8 cellular contexts compared by ENCODE assay signal in the genomic region with DNA sequence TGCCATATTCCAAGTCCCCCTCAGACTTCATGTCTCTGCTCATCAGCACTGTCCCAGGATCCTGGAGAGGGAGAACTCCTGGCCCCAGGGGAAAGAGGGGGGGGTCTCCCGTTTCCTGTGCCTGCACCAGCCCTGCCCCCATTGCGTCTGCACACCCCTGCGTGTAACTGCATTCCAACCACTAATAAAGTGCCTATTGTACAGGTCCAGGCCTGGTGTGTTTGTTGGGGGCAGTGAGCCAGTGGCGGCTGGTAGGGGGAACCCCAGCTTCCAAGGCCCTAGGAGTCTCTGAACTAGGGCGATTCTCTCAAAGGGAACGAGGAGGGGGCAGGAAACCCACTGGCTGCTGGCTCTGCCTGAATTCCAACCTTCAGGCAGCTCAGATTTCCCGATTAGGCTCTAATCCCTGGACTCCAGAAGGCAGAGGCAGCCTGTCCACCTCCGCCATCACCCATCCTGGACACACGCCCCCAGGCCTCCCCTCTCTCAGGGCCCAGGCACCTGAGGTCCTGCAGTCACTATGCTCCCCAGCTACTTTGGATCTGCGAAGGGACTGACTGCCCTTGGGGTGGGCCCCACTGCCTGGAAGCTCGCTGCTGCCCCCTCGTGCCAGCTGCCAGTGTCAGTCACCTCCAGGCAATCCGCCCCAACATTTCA. TPM values are rescaled to one million over a fixed set of nuclear protein-coding genes. Genes with fewer than 3 reads are reported as not detected.
DNase-seq lines count a peak whose midpoint lies in the region; ATAC-seq, FAIRE-seq and TF ChIP-seq lines count a peak whose summit lies in the region.

No MANE protein-coding gene starts in this region.

- DNase-seq in AG09319 (ENCODE audit: extremely low read depth, low read depth) (peak; percentile 41), H54 (ENCODE audit: insufficient read length, low spot score) (peak; percentile 79), NCI-H524 (lab: John Stamatoyannopoulos, UW) (peak; percentile 48 to 76), colonic mucosa (peak; percentile 87), left lung (peak; percentile 85 to 95)
- peak; percentile 89 for DNase-seq in activated CD4-positive, alpha-beta T cell treated with anti-CD3 and anti-CD28 coated beads, Interleukin-2, amount 50 U/mL, for 1 hour
- peak; percentile 77 to 88 for DNase-seq in stimulated activated CD4-positive, alpha-beta T cell treated with anti-CD3 and anti-CD28 coated beads, Interleukin-4, amount 100 ng/mL, for 4 hours

- intact Hi-C loops in colonic mucosa (cut with DNase I): loop anchor here (1.0 kb wide), 1 partner anchor 63 kb away; no protein-coding TSS in a partner anchor
- intact Hi-C loops in left lung (cut with DNase I): loop anchor here (2.0 to 10.0 kb wide), 2 partner anchors 60 to 62 kb away; a partner anchor contains a TSS

- H3K27me3 ChIP-seq in colonic mucosa (no peaks in the 10 kb centered on the region), left lung (no peaks in the 10 kb centered on the region)

- H3K9ac ChIP-seq in colonic mucosa (ENCODE audit: low read depth in 2 of 2, low read length in 2 of 2): no peak overlapping the region

- TF ChIP-seq POLR2A in H54 (IDR thresholded peaks at IDR 0.05; ENCODE audit: low read depth, low read length): no peak

- TF ChIP-seq CTCF in AG09319 (IDR thresholded peaks at IDR 0.05; ENCODE audit: low read depth, low read length) (peak; percentile 90), colonic mucosa (IDR thresholded peaks at IDR 0.05) (peak; percentile 80), left lung (IDR thresholded peaks at IDR 0.05) (peak; percentile 74 to 84)

- ATAC-seq in left lung (peak; percentile 96), GM21576 (IDR thresholded peaks at IDR 0.05; ENCODE audit: unreplicated experiment) (no peak)

- H3K27ac ChIP-seq in colonic mucosa (no peak overlapping the region), left lung (peak overlapping the region; percentile 3 to 41)

- H3K36me3 ChIP-seq in colonic mucosa (no peaks in the 10 kb centered on the region), left lung (peaks cover 0 to 49% of the 10 kb centered on the region in 2 donors)

- no peak for FAIRE-seq in H54 (lab: Jason Lieb, UNC)

- H3K4me1 ChIP-seq in colonic mucosa (no peaks in the 10 kb centered on the region), left lung (peaks cover 4 to 33% of the 10 kb centered on the region in 2 donors)

- H3K9me3 ChIP-seq in colonic mucosa: no peaks in the 10 kb centered on the region
- H3K9me3 ChIP-seq in left lung: no peaks in the 10 kb centered on the region

- no peak overlapping the region for H3K4me3 ChIP-seq in colonic mucosa
- H3K4me3 ChIP-seq in left lung: no peak overlapping the region

RNA-seq across cellular contexts. Expression of a gene that starts 9.7 kb away (rescaled TPM):
- total RNA-seq in colonic mucosa (100 to 1,000 TPM; 143 to 271 TPM), left lung (100 to 1,000 TPM; 161 to 257 TPM)

RNA-seq across cellular contexts. Expression of a gene that starts 19.1 kb away (rescaled TPM):
- total RNA-seq in colonic mucosa: 100 to 1,000 TPM in 1 of 2 donors, 10 to 100 TPM in 1; 87.1 to 137 TPM
- total RNA-seq in left lung: 100 to 1,000 TPM; 214 to 255 TPM

RNA-seq across cellular contexts. Expression of a gene that starts 56.8 kb away (rescaled TPM):
- 10 to 100 TPM; 74.9 to 94.1 TPM for total RNA-seq in colonic mucosa
- total RNA-seq in left lung: 10 to 100 TPM; 29.0 to 40.9 TPM

RNA-seq across cellular contexts. Expression of a gene that starts 57.4 kb away (rescaled TPM):
- total RNA-seq in colonic mucosa (100 to 1,000 TPM; 149 to 172 TPM), left lung (10 to 100 TPM; 36.5 to 65.2 TPM)
